8 cellular contexts compared by ENCODE assay signal in genomic region chr12:55925870-55926737, GRCh38. TPM values are rescaled to one million over a fixed set of nuclear protein-coding genes. Genes with fewer than 3 reads are reported as not detected.
DNase-seq lines count a peak whose midpoint lies in the region; ATAC-seq and TF ChIP-seq lines count a peak whose summit lies in the region.

No MANE protein-coding gene starts in this region.

- no peaks in the 10 kb centered on the region for H3K27me3 Mint-ChIP-seq in activated CD4-positive, alpha-beta memory T cell treated with anti-CD3 and anti-CD28 coated beads, Interleukin-2, amount 10 ng/mL, durations not matched to agents 7 days and 5 days
- no peaks in the 10 kb centered on the region for H3K27me3 Mint-ChIP-seq in stimulated activated memory B cell treated with anti-CD40 and anti-IgM and Interleukin-4, amounts not matched to agents 10 μg/mL and 1 μg/mL and 100 μg/mL, for 72 hours

- peak overlapping the region; percentile 94 to 99 for H3K27ac ChIP-seq in right atrium auricular region
- H3K27ac ChIP-seq in right cardiac atrium (ENCODE audit: low read length): peak overlapping the region; percentile 83

- CTCF ChIA-PET in activated CD4-positive, alpha-beta memory T cell treated with anti-CD3 and anti-CD28 coated beads, Interleukin-2, amount 10 ng/mL, durations not matched to agents 7 days and 5 days (lab: Charles Lee): interaction anchor here (0.7 to 7.5 kb wide), 25 partner anchors 9 to 434 kb away, joined by 3 to 59 read pairs (median 4); partner anchors contain the start of genes BLOC1S1, DNAJC14, ORMDL2 and RAB5B

- WGBS in right cardiac atrium: 16% methylated on average over 10 of the region's 10 CpGs

- peak overlapping the region; percentile 96 for H3K27ac Mint-ChIP-seq in activated CD4-positive, alpha-beta memory T cell treated with anti-CD3 and anti-CD28 coated beads, Interleukin-2, amount 10 ng/mL, durations not matched to agents 7 days and 5 days
- H3K27ac Mint-ChIP-seq in stimulated activated memory B cell treated with anti-CD40 and anti-IgM and Interleukin-4, amounts not matched to agents 10 μg/mL and 1 μg/mL and 100 μg/mL, for 72 hours: peak overlapping the region; percentile 95

- H3K4me1 ChIP-seq in right atrium auricular region: peaks cover 0 to 35% of the 10 kb centered on the region in 2 donors
- peaks cover 3% of the 10 kb centered on the region for H3K4me1 ChIP-seq in right cardiac atrium (ENCODE audit: control insufficient read depth, insufficient read depth, low read length)

- H3K36me3 Mint-ChIP-seq in activated CD4-positive, alpha-beta memory T cell treated with anti-CD3 and anti-CD28 coated beads, Interleukin-2, amount 10 ng/mL, durations not matched to agents 7 days and 5 days (ENCODE audit: low read depth): peaks cover 50% of the 10 kb centered on the region
- H3K36me3 Mint-ChIP-seq in stimulated activated memory B cell treated with anti-CD40 and anti-IgM and Interleukin-4, amounts not matched to agents 10 μg/mL and 1 μg/mL and 100 μg/mL, for 72 hours: peaks cover 23% of the 10 kb centered on the region

- intact Hi-C loops in Right ventricle myocardium superior (cut with DNase I) (loop anchor here (5.0 kb wide), 1 partner anchor 94 kb away; no protein-coding TSS in a partner anchor), right cardiac atrium (cut with DNase I) (loop anchor here in 2 of 4 donors (5.0 to 10.0 kb wide), 3 partner anchors 81 to 109 kb away; partner anchors contain the start of genes MMP19 (in 1 of the 2), ORMDL2 (in 1 of the 2) and SARNP (in 1 of the 2))

- no peaks in the 10 kb centered on the region for H3K9me3 Mint-ChIP-seq in activated CD4-positive, alpha-beta memory T cell treated with anti-CD3 and anti-CD28 coated beads, Interleukin-2, amount 10 ng/mL, durations not matched to agents 7 days and 5 days
- H3K9me3 Mint-ChIP-seq in stimulated activated memory B cell treated with anti-CD40 and anti-IgM and Interleukin-4, amounts not matched to agents 10 μg/mL and 1 μg/mL and 100 μg/mL, for 72 hours: no peaks in the 10 kb centered on the region

- H3K27me3 ChIP-seq in right atrium auricular region (no peaks in the 10 kb centered on the region), right cardiac atrium (ENCODE audit: control insufficient read depth, insufficient read depth) (no peaks in the 10 kb centered on the region)

- H3K9me3 ChIP-seq in right atrium auricular region: no peaks in the 10 kb centered on the region
- H3K9me3 ChIP-seq in right cardiac atrium (ENCODE audit: control insufficient read depth, low read length): no peaks in the 10 kb centered on the region

- no peak for TF ChIP-seq CTCF in right atrium auricular region (IDR thresholded peaks at IDR 0.05)

- H3K36me3 ChIP-seq in right atrium auricular region: no peaks in the 10 kb centered on the region

- ATAC-seq in Right ventricle myocardium superior (ENCODE audit: poor library complexity) (no peak), right cardiac atrium (no peak), GM19455 (IDR thresholded peaks at IDR 0.05; ENCODE audit: unreplicated experiment) (no peak)
- ATAC-seq in stimulated activated memory B cell treated with anti-CD40 and anti-IgM and Interleukin-4, amounts not matched to agents 10 μg/mL and 1 μg/mL and 100 μg/mL, for 72 hours: peak; percentile 0

- H3K4me3 ChIP-seq in right atrium auricular region (peak overlapping the region; percentile 78 to 93), right cardiac atrium (ENCODE audit: low read length) (peak overlapping the region; percentile 84)

- POLR2A ChIA-PET in activated CD4-positive, alpha-beta memory T cell treated with anti-CD3 and anti-CD28 coated beads, Interleukin-2, amount 10 ng/mL, durations not matched to agents 7 days and 5 days (lab: Charles Lee): interaction anchor here (0.7 to 8.1 kb wide), 26 partner anchors 9 to 295 kb away, joined by 3 to 122 read pairs (median 5); partner anchors contain the start of genes BLOC1S1, CD63, DNAJC14 and IKZF4

- H3K4me1 Mint-ChIP-seq in activated CD4-positive, alpha-beta memory T cell treated with anti-CD3 and anti-CD28 coated beads, Interleukin-2, amount 10 ng/mL, durations not matched to agents 7 days and 5 days: peaks cover 60% of the 10 kb centered on the region
- H3K4me1 Mint-ChIP-seq in stimulated activated memory B cell treated with anti-CD40 and anti-IgM and Interleukin-4, amounts not matched to agents 10 μg/mL and 1 μg/mL and 100 μg/mL, for 72 hours: peaks cover 62% of the 10 kb centered on the region

- DNase-seq in right atrium auricular region (ENCODE audit: low spot score) (no peak), Right ventricle myocardium superior (no peak), right cardiac atrium (no peak), DMS79 treated with DMSO at 0.1 percent for 48 hours (lab: John Stamatoyannopoulos, UW) (no peak), NCI-H2081 treated with DMSO at 0.1 percent for 48 hours (lab: John Stamatoyannopoulos, UW) (no peak)
- no peak for DNase-seq in activated CD4-positive, alpha-beta memory T cell treated with anti-CD3 and anti-CD28 coated beads, Interleukin-2, amount 10 ng/mL, durations not matched to agents 7 days and 5 days

- peak overlapping the region; percentile 91 for H3K4me3 Mint-ChIP-seq in activated CD4-positive, alpha-beta memory T cell treated with anti-CD3 and anti-CD28 coated beads, Interleukin-2, amount 10 ng/mL, durations not matched to agents 7 days and 5 days
- H3K4me3 Mint-ChIP-seq in stimulated activated memory B cell treated with anti-CD40 and anti-IgM and Interleukin-4, amounts not matched to agents 10 μg/mL and 1 μg/mL and 100 μg/mL, for 72 hours: peak overlapping the region; percentile 90

RNA-seq across cellular contexts. Expression of gene PYM1, which starts 1.6 kb away (rescaled TPM):
- total RNA-seq in right atrium auricular region (10 to 100 TPM; 17.6 to 20.6 TPM), Right ventricle myocardium superior (14.3 TPM), right cardiac atrium (10 to 100 TPM; 15.4 to 19.0 (median 16.9) TPM)
- total RNA-seq in activated CD4-positive, alpha-beta memory T cell treated with anti-CD3 and anti-CD28 coated beads, Interleukin-2, amount 10 ng/mL, durations not matched to agents 7 days and 5 days: 10 to 100 TPM; 54.2 to 56.0 TPM
- polyA plus RNA-seq in right cardiac atrium: 25.7 TPM

RNA-seq across cellular contexts. Expression of gene DGKA, which starts 4.9 kb away (rescaled TPM):
- total RNA-seq in right atrium auricular region (10 to 100 TPM in 1 of 2 donors, 1 to 10 TPM in 1; 7.3 to 22.8 TPM), Right ventricle myocardium superior (9.5 TPM), right cardiac atrium (10 to 100 TPM; 11.3 to 25.9 (median 20.3) TPM)
- total RNA-seq in activated CD4-positive, alpha-beta memory T cell treated with anti-CD3 and anti-CD28 coated beads, Interleukin-2, amount 10 ng/mL, durations not matched to agents 7 days and 5 days: 100 to 1,000 TPM; 427 to 431 TPM
- 20.3 TPM for polyA plus RNA-seq in right cardiac atrium

RNA-seq across cellular contexts. Expression of gene PMEL, which starts 39.7 kb away (rescaled TPM):
- total RNA-seq in right atrium auricular region: 1 to 10 TPM in 1 of 2 donors, under 1 TPM in 1; 0.67 to 1.1 TPM
- total RNA-seq in Right ventricle myocardium superior: 0.83 TPM
- under 1 TPM; 0.33 to 0.60 TPM for total RNA-seq in activated CD4-positive, alpha-beta memory T cell treated with anti-CD3 and anti-CD28 coated beads, Interleukin-2, amount 10 ng/mL, durations not matched to agents 7 days and 5 days
- total RNA-seq in right cardiac atrium: 1 to 10 TPM in 3 of 4 donors, under 1 TPM in 1; 0.86 to 2.2 (median 1.2) TPM
- polyA plus RNA-seq in right cardiac atrium: 0.45 TPM

RNA-seq across cellular contexts. Expression of gene CDK2, which starts 40.5 kb away (rescaled TPM):
- 10 to 100 TPM in 1 of 2 donors, 1 to 10 TPM in 1; 5.4 to 13.8 TPM for total RNA-seq in right atrium auricular region
- total RNA-seq in Right ventricle myocardium superior: 7.9 TPM
- 10 to 100 TPM; 88.9 to 98.9 TPM for total RNA-seq in activated CD4-positive, alpha-beta memory T cell treated with anti-CD3 and anti-CD28 coated beads, Interleukin-2, amount 10 ng/mL, durations not matched to agents 7 days and 5 days
- total RNA-seq in right cardiac atrium: 10 to 100 TPM; 12.7 to 17.2 (median 13.6) TPM
- 8.1 TPM for polyA plus RNA-seq in right cardiac atrium

RNA-seq across cellular contexts. Expression of gene RAB5B, which starts 47.8 kb away (rescaled TPM):
- total RNA-seq in right atrium auricular region (100 to 1,000 TPM in 1 of 2 donors, 10 to 100 TPM in 1; 93.5 to 108 TPM), Right ventricle myocardium superior (111 TPM), right cardiac atrium (100 to 1,000 TPM; 111 to 132 (median 119) TPM)
- 10 to 100 TPM; 70.1 to 71.5 TPM for total RNA-seq in activated CD4-positive, alpha-beta memory T cell treated with anti-CD3 and anti-CD28 coated beads, Interleukin-2, amount 10 ng/mL, durations not matched to agents 7 days and 5 days
- polyA plus RNA-seq in right cardiac atrium: 86.4 TPM

Comparison
In these comparisons a context has a peak if more than half of its experiments do, and no peak if none do; other contexts are left out.
1. RNA of gene DGKA, which starts 4.9 kb away (total RNA-seq): 427 to 431 TPM in activated CD4-positive, alpha-beta memory T cell treated with anti-CD3 and anti-CD28 coated beads, Interleukin-2, amount 10 ng/mL, durations not matched to agents 7 days and 5 days; 7.3 to 22.8 TPM in right atrium auricular region, 11.3 to 25.9 TPM in right cardiac atrium and 9.5 TPM in Right ventricle myocardium superior (single experiment); every median in the first group is over 10 times any median in the second.